Comparison of ENCODE assay signal across 27 cellular contexts in genomic region chr1:74549947-74550346, GRCh38.
"Had no signal": no experiment of that assay in that cellular context is flagged by ENCODE, and none has a peak within 500 bp of the region (broad histone marks: within the 10 kb centered on the region; RNA-seq: fewer than 3 reads in every experiment).

No MANE protein-coding gene starts in this region.

- DNase-seq: activated CD4-positive, alpha-beta memory T cell treated with anti-CD3 and anti-CD28 coated beads, Interleukin-2, amount 10 ng/mL, durations not matched to agents 7 days and 5 days; activated CD4-positive, alpha-beta T cell treated with anti-CD3 and anti-CD28 coated beads for 36 hours; activated CD4-positive, alpha-beta T cell treated with anti-CD3 and anti-CD28 coated beads, Interleukin-2, amount 10 ng/mL, durations not matched to agents 7 days and 5 days; activated CD4-positive, alpha-beta T cell treated with anti-CD3 and anti-CD28 coated beads, Interleukin-2, amount 50 U/mL, for 4 hours; activated CD4-positive, CD25-positive, alpha-beta regulatory T cell; activated CD4-positive, CD25-positive, alpha-beta regulatory T cell treated with anti-CD3 and anti-CD28 coated beads, Interleukin-2, amount 50 U/mL, for 72 hours; activated CD8-positive, alpha-beta memory T cell treated with anti-CD3 and anti-CD28 coated beads, Interleukin-2, amount 50 U/mL, for 48 hours; activated gamma-delta T cell; activated naive CD4-positive, alpha-beta T cell; activated naive CD4-positive, alpha-beta T cell treated with anti-CD3 and anti-CD28 coated beads, Interleukin-2, amount 10 ng/mL, durations not matched to agents 7 days and 5 days; activated naive CD8-positive, alpha-beta T cell treated with anti-CD3 and anti-CD28 coated beads, Interleukin-2, amount 10 ng/mL, durations not matched to agents 7 days and 5 days; activated T-cell treated with anti-CD3 and anti-CD28 coated beads for 4 hours; activated T-cell treated with anti-CD3 and anti-CD28 coated beads, Interleukin-2, amount 50 U/mL, for 24 hours; activated T-cell treated with anti-CD3 and anti-CD28 coated beads, Interleukin-2, amount 50 U/mL, for 72 hours; brain microvascular endothelial cell; caudate nucleus; cortex of kidney; dermis blood vessel endothelial cell; effector CD4-positive, alpha-beta T cell; effector memory CD8-positive, alpha-beta T cell; erythroblast; foreskin keratinocyte; gastrocnemius medialis; glutamatergic neuron; heart left ventricle; T-helper 2 cell had no signal

- ATAC-seq: activated CD4-positive, alpha-beta T cell treated with anti-CD3 and anti-CD28 coated beads for 36 hours; activated naive CD4-positive, alpha-beta T cell treated with anti-CD3 and anti-CD28 coated beads, Interleukin-2, amount 50 U/mL, for 72 hours; activated T-cell treated with anti-CD3 and anti-CD28 coated beads, Interleukin-2, amount 50 U/mL, for 72 hours; effector memory CD8-positive, alpha-beta T cell; foreskin keratinocyte; gastrocnemius medialis; heart left ventricle had no signal
